ENCODE assay signal across 1 cellular context in genomic region chr1:74596770-74597169, GRCh38.
TF ChIP-seq lines count a peak whose summit lies in the region.

No MANE protein-coding gene starts in this region.

TF ChIP-seq in IMR-90, 13 proteins besides CTCF, POLR2A, EP300 and RAD21 (continued from another document):
- TF ChIP-seq USF2 (IDR thresholded peaks at IDR 0.05; ENCODE audit: low read depth, low read length) (no peak), MAZ (IDR thresholded peaks at IDR 0.05; ENCODE audit: borderline replicate concordance, low read depth, low read length) (no peak), NFE2L2 (IDR thresholded peaks at IDR 0.05; ENCODE audit: low read depth, low read length) (no peak), FOS (IDR thresholded peaks at IDR 0.05; ENCODE audit: low read depth, low read length) (no peak), CHD1 (IDR thresholded peaks at IDR 0.05; ENCODE audit: low read depth, low read length) (no peak), SMC3 (IDR thresholded peaks at IDR 0.05; ENCODE audit: low read depth, low read length) (no peak)
